8 cellular contexts compared by ENCODE assay signal in genomic region chr17:79005063-79005861, GRCh38. TPM values are rescaled to one million over a fixed set of nuclear protein-coding genes. Genes with fewer than 3 reads are reported as not detected.
DNase-seq lines count a peak whose midpoint lies in the region; ATAC-seq lines count a peak whose summit lies in the region.

No MANE protein-coding gene starts in this region.

- no peaks in the 10 kb centered on the region for H3K27me3 Mint-ChIP-seq in activated T-cell treated with anti-CD3 and anti-CD28 coated beads, Interleukin-2, amount 50 U/mL, for 72 hours (ENCODE audit: low read depth)

- H3K4me3 ChIP-seq in mucosa of stomach (ENCODE audit: low read length), result peak overlapping the region; percentile 27
- H3K4me3 ChIP-seq in H7 (ENCODE audit: insufficient read depth, low read depth, low read length), result no peak overlapping the region

- H3K4me1 ChIP-seq in mucosa of stomach (ENCODE audit: control insufficient read depth, insufficient read depth, low read length), result peaks cover 79% of the 10 kb centered on the region

- H3K9ac ChIP-seq in mucosa of stomach (ENCODE audit: low read length), result peak overlapping the region; percentile 56

- no peak for ATAC-seq in activated T-cell treated with anti-CD3 and anti-CD28 coated beads, Interleukin-2, amount 50 U/mL, for 72 hours (replicated peaks in 1 of 2)
- ATAC-seq in GM19455 (IDR thresholded peaks at IDR 0.05; ENCODE audit: unreplicated experiment) (no peak), GM21381 (IDR thresholded peaks at IDR 0.05; ENCODE audit: unreplicated experiment) (no peak)

- DNase-seq in COR-L47 (lab: John Stamatoyannopoulos, UW), result peak; percentile 93
- peak; percentile 55 for DNase-seq in NCI-H1436 treated with DMSO at 0.1 percent for 48 hours (lab: John Stamatoyannopoulos, UW)
- DNase-seq in activated T-cell treated with anti-CD3 and anti-CD28 coated beads, Interleukin-2, amount 50 U/mL, for 72 hours, result no peak
- no peak for DNase-seq in stimulated activated CD4-positive, alpha-beta T cell treated with anti-CD3 and anti-CD28 coated beads, Interleukin-15, amount 100 ng/mL, for 24 hours
- no peak for DNase-seq in H7

- no peaks in the 10 kb centered on the region for H3K9me3 ChIP-seq in mucosa of stomach (ENCODE audit: control insufficient read depth, low read length)

- peaks cover 44% of the 10 kb centered on the region for H3K4me1 Mint-ChIP-seq in activated T-cell treated with anti-CD3 and anti-CD28 coated beads, Interleukin-2, amount 50 U/mL, for 72 hours (ENCODE audit: low read depth)

- H3K4me3 Mint-ChIP-seq in activated T-cell treated with anti-CD3 and anti-CD28 coated beads, Interleukin-2, amount 50 U/mL, for 72 hours, result peak overlapping the region; percentile 8 to 29

- peaks cover 6% of the 10 kb centered on the region in 2 donors for H3K36me3 Mint-ChIP-seq in activated T-cell treated with anti-CD3 and anti-CD28 coated beads, Interleukin-2, amount 50 U/mL, for 72 hours (ENCODE audit: insufficient read depth in 2 of 2)

- no peaks in the 10 kb centered on the region for H3K36me3 ChIP-seq in mucosa of stomach (ENCODE audit: control insufficient read depth, insufficient read depth, low read length)
- H3K36me3 ChIP-seq in H7 (replicated peaks; ENCODE audit: control insufficient read depth, insufficient read depth, low read length), result no peaks in the 10 kb centered on the region

- no peaks in the 10 kb centered on the region for H3K27me3 ChIP-seq in mucosa of stomach (ENCODE audit: control insufficient read depth, insufficient read depth, low read length)
- peaks cover 54% of the 10 kb centered on the region for H3K27me3 ChIP-seq in H7 (ENCODE audit: control insufficient read depth, insufficient read depth, low read length)

- no peak overlapping the region for H3K27ac Mint-ChIP-seq in activated T-cell treated with anti-CD3 and anti-CD28 coated beads, Interleukin-2, amount 50 U/mL, for 72 hours

- no peaks in the 10 kb centered on the region for H3K9me3 Mint-ChIP-seq in activated T-cell treated with anti-CD3 and anti-CD28 coated beads, Interleukin-2, amount 50 U/mL, for 72 hours

RNA-seq across cellular contexts. Expression of gene CANT1, which starts 4.3 kb away (rescaled TPM):
- total RNA-seq in activated T-cell treated with anti-CD3 and anti-CD28 coated beads, Interleukin-2, amount 50 U/mL, for 72 hours, result 10 to 100 TPM; 52.9 to 58.1 TPM
- total RNA-seq in H7 (2014; rRNA removed; shearing (Covaris generic)), result 27.3 and 29.6 TPM in 2 replicates

RNA-seq across cellular contexts. Expression of gene C1QTNF1, which starts 18.7 kb away (rescaled TPM):
- total RNA-seq in activated T-cell treated with anti-CD3 and anti-CD28 coated beads, Interleukin-2, amount 50 U/mL, for 72 hours, result under 1 TPM; 0.31 to 0.88 TPM
- 0.28 and 0.67 TPM in 2 replicates for total RNA-seq in H7 (2014; rRNA removed; shearing (Covaris generic))

RNA-seq across cellular contexts. Expression of gene LGALS3BP, which starts 25.5 kb away (rescaled TPM):
- 10 to 100 TPM; 23.1 to 28.2 TPM for total RNA-seq in activated T-cell treated with anti-CD3 and anti-CD28 coated beads, Interleukin-2, amount 50 U/mL, for 72 hours
- total RNA-seq in H7 (2014; rRNA removed; shearing (Covaris generic)), result 116 and 129 TPM in 2 replicates

Comparison
In these comparisons a context has a peak if more than half of its experiments do, and no peak if none do; other contexts are left out.
1. DNase-seq: peak in COR-L47 (single experiment) and NCI-H1436 treated with DMSO at 0.1 percent for 48 hours (single experiment); none in activated T-cell treated with anti-CD3 and anti-CD28 coated beads, Interleukin-2, amount 50 U/mL, for 72 hours (0 of 2), stimulated activated CD4-positive, alpha-beta T cell treated with anti-CD3 and anti-CD28 coated beads, Interleukin-15, amount 100 ng/mL, for 24 hours (single experiment) and H7 (single experiment).